In genomic region chr9:136437839-136438547, GRCh38 we compare ENCODE assay signal across 9 cellular contexts. TPM values are rescaled to one million over a fixed set of nuclear protein-coding genes. Genes with fewer than 3 reads are reported as not detected.
DNase-seq lines count a peak whose midpoint lies in the region; ATAC-seq, FAIRE-seq and TF ChIP-seq lines count a peak whose summit lies in the region.
"Had no signal": no experiment of that assay in that cellular context is flagged by ENCODE, and none has a peak within 500 bp of the region (broad histone marks: within the 10 kb centered on the region; RNA-seq: fewer than 3 reads in every experiment).

No MANE protein-coding gene starts in this region.

- H3K4me1 ChIP-seq in gastrocnemius medialis: peaks cover 27 to 30% of the 10 kb centered on the region in 2 donors

- H3K4me3 ChIP-seq in fibroblast of villous mesenchyme (ENCODE audit: low read depth, low read length): peak overlapping the region; percentile 75
- peak overlapping the region; percentile 58 to 86 (median 68) for H3K4me3 ChIP-seq in gastrocnemius medialis

- peak overlapping the region in 1 of 4 donors; percentile 65 for H3K27ac ChIP-seq in gastrocnemius medialis

- no peaks in the 10 kb centered on the region for H3K27me3 ChIP-seq in gastrocnemius medialis

- H3K4me3 Mint-ChIP-seq in T-cell: peak overlapping the region; percentile 77 to 84 (median 81)

- TF ChIP-seq POLR2A in GM12892 (IDR thresholded peaks at IDR 0.05; ENCODE audit: low read depth, low read length): no peak
- no peak for TF ChIP-seq POLR2A in gastrocnemius medialis (IDR thresholded peaks at IDR 0.05)

- TF ChIP-seq CTCF in fibroblast of villous mesenchyme (IDR thresholded peaks at IDR 0.05; ENCODE audit: insufficient read depth, low read depth, low read length): no peak
- no peak for TF ChIP-seq CTCF in gastrocnemius medialis (IDR thresholded peaks at IDR 0.05 in 4 of 5, conservative IDR thresholded peaks at IDR 0.05 in 1 of 5)

- CTCF ChIA-PET in T-cell (lab: Charles Lee): no interaction called here

- no peaks in the 10 kb centered on the region for H3K27me3 Mint-ChIP-seq in T-cell

- in situ Hi-C loops in gastrocnemius medialis (cut with MboI; ENCODE audit: low sequenced_read_pairs in 4 of 4): no loop called here

- H3K4me1 Mint-ChIP-seq in T-cell: peaks cover 16 to 29% (median 28%) of the 10 kb centered on the region in 3 donors

- ATAC-seq in T-cell (replicated peaks in 1 of 4): peak in 1 of 4 experiments; percentile 16
- no peak for ATAC-seq in gastrocnemius medialis

- peak overlapping the region; percentile 69 for H3K27ac Mint-ChIP-seq in T-cell

- H3K36me3 ChIP-seq in gastrocnemius medialis: peaks cover 0 to 23% of the 10 kb centered on the region in 2 donors

- POLR2A ChIA-PET in T-cell (lab: Charles Lee): interaction anchor here in 1 of 2 donors (0.6 kb wide), 1 partner anchor 751 kb away, joined by 3 read pairs; no protein-coding TSS in a partner anchor

- DNase-seq in GM12892 (ENCODE audit: insufficient read length): no peak
- DNase-seq in T-cell: peak in 4 of 34 experiments; percentile 11 to 16 (median 16)
- DNase-seq in fibroblast of villous mesenchyme (ENCODE audit: low read depth): peak; percentile 59
- no peak for DNase-seq in gastrocnemius medialis
- no peak for DNase-seq in OCI-M2 (lab: John Stamatoyannopoulos, UW; ENCODE audit: unreplicated experiment)
- DNase-seq in middle frontal gyrus (ENCODE audit: extremely low spot score, low spot score): no peak
- DNase-seq in NCI-H187 treated with DMSO at 0.1 percent for 48 hours (lab: John Stamatoyannopoulos, UW): no peak
- no peak for DNase-seq in LoVo (ENCODE audit: low spot score)

- H3K9me3 ChIP-seq in gastrocnemius medialis: no peaks in the 10 kb centered on the region

- intact Hi-C loops in gastrocnemius medialis (cut with DNase I; ENCODE audit: low total_unique reads): loop anchor here (2.0 kb wide), 1 partner anchor 27 kb away; the partner anchor contains the start of genes ENTR1 and PMPCA

- FAIRE-seq in GM12892 (lab: Jason Lieb, UNC): peak; percentile 17
- FAIRE-seq: endometrium had no signal

- peaks cover 16% of the 10 kb centered on the region for H3K36me3 Mint-ChIP-seq in T-cell

- H3K9me3 Mint-ChIP-seq in T-cell: no peaks in the 10 kb centered on the region

RNA-seq across cellular contexts. Expression of gene INPP5E, which starts 1.7 kb away (rescaled TPM):
- 5.4 TPM for polyA plus RNA-seq in GM12892 (2012; ENCODE audit: missing spikeins)
- total RNA-seq in T-cell (10 to 100 TPM; 16.5 to 35.5 (median 31.8) TPM), fibroblast of villous mesenchyme (8.2 and 9.3 TPM in 2 replicates), gastrocnemius medialis (1 to 10 TPM; 5.0 to 6.7 (median 5.9) TPM)

RNA-seq across cellular contexts. Expression of gene PMPCA, which starts 27.5 kb away (rescaled TPM):
- 67.6 TPM for polyA plus RNA-seq in GM12892 (2012; ENCODE audit: missing spikeins)
- total RNA-seq in T-cell: 10 to 100 TPM; 55.8 to 81.9 (median 65.7) TPM
- 45.1 and 48.8 TPM in 2 replicates for total RNA-seq in fibroblast of villous mesenchyme
- total RNA-seq in gastrocnemius medialis: 10 to 100 TPM; 35.9 to 63.1 (median 42.7) TPM

RNA-seq across cellular contexts. Expression of gene ENTR1, which starts 27.6 kb away (rescaled TPM):
- 39.6 TPM for polyA plus RNA-seq in GM12892 (2012; ENCODE audit: missing spikeins)
- total RNA-seq in T-cell (100 to 1,000 TPM in 1 of 5 donors, 10 to 100 TPM in 4; 57.7 to 103 (median 95.6) TPM), fibroblast of villous mesenchyme (34.5 and 40.3 TPM in 2 replicates), gastrocnemius medialis (10 to 100 TPM; 23.2 to 43.5 (median 36.5) TPM)

RNA-seq across cellular contexts. Expression of gene SNAPC4, which starts 38.0 kb away (rescaled TPM):
- polyA plus RNA-seq in GM12892 (2012; ENCODE audit: missing spikeins): 7.4 TPM
- 10 to 100 TPM; 10.5 to 15.7 (median 13.3) TPM for total RNA-seq in T-cell
- total RNA-seq in fibroblast of villous mesenchyme: 9.0 and 11.7 TPM in 2 replicates
- total RNA-seq in gastrocnemius medialis: 1 to 10 TPM; 2.3 to 6.0 (median 3.9) TPM

RNA-seq across cellular contexts. Expression of gene SEC16A, which starts 44.8 kb away (rescaled TPM):
- polyA plus RNA-seq in GM12892 (2012; ENCODE audit: missing spikeins): 21.2 TPM
- 10 to 100 TPM; 76.3 to 99.0 (median 92.4) TPM for total RNA-seq in T-cell
- total RNA-seq in fibroblast of villous mesenchyme: 40.3 and 43.2 TPM in 2 replicates
- total RNA-seq in gastrocnemius medialis: 10 to 100 TPM; 23.9 to 50.4 (median 46.6) TPM
